In the genomic region with DNA sequence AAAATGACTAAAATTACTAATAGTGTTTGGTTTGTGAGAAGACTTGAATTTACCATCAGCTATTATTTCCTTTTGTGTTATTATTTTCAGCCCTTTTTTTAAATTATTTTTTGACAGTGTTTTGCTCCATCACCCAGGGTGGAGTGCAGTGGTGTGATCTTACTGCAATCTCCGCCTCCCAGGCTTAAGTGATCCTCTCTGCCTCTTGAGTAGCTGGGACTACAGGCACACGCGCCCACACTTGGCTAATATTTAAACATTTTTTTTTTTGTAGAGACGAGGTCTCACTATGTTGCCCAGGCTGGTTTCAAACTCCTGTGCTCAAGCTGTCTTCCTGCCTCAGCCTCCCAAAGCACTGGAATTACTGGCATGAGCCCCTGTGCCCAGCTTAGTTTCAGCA, we compare ENCODE assay signal across 15 cellular contexts. TPM values are rescaled to one million over a fixed set of nuclear protein-coding genes. Genes with fewer than 3 reads are reported as not detected.
"Had no signal": no experiment of that assay in that cellular context is flagged by ENCODE, and none has a peak within 500 bp of the region (broad histone marks: within the 10 kb centered on the region; RNA-seq: fewer than 3 reads in every experiment).

No MANE protein-coding gene starts in this region.

- H3K36me3 ChIP-seq: ovary, uterus had no signal

- H3K27me3 ChIP-seq: adrenal gland, cardiac muscle cell, ovary, sigmoid colon, spleen, uterus had no signal

- H3K4me3 ChIP-seq: adrenal gland, cardiac muscle cell, left ventricle myocardium inferior, ovary, sigmoid colon, spleen, thoracic aorta, uterus had no signal

- H3K9me3 ChIP-seq: adrenal gland, left ventricle myocardium inferior, ovary, sigmoid colon, spleen, thoracic aorta, uterus had no signal

- H3K4me1 ChIP-seq: uterus had no signal

- ATAC-seq: activated CD8-positive, alpha-beta memory T cell treated with anti-CD3 and anti-CD28 coated beads, Interleukin-2, amount 10 ng/mL, durations not matched to agents 7 days and 5 days; esophagus mucosa had no signal

- H3K27ac ChIP-seq: adrenal gland, cardiac muscle cell, left ventricle myocardium inferior, ovary, sigmoid colon, thoracic aorta, uterus had no signal

- DNase-seq: activated CD4-positive, alpha-beta memory T cell treated with anti-CD3 and anti-CD28 coated beads for 36 hours; activated CD8-positive, alpha-beta memory T cell treated with anti-CD3 and anti-CD28 coated beads, Interleukin-2, amount 10 ng/mL, durations not matched to agents 7 days and 5 days; activated effector memory CD4-positive, alpha-beta T cell treated with anti-CD3 and anti-CD28 coated beads, Interleukin-2, amount 50 U/mL, for 16 hours; activated T-cell treated with anti-CD3 and anti-CD28 coated beads, Interleukin-2, amount 50 U/mL, for 1 hour; adrenal gland; left ventricle myocardium inferior; ovary; sigmoid colon; spleen; uterus had no signal

RNA-seq across cellular contexts. Expression of a gene that starts 31.7 kb away (rescaled TPM):
- total RNA-seq: activated CD4-positive, alpha-beta memory T cell treated with anti-CD3 and anti-CD28 coated beads for 36 hours; activated CD8-positive, alpha-beta memory T cell treated with anti-CD3 and anti-CD28 coated beads, Interleukin-2, amount 10 ng/mL, durations not matched to agents 7 days and 5 days; cardiac muscle cell; esophagus mucosa; T-helper 1 cell treated with Interleukin-12 subunit alpha and Interleukin-12 subunit beta and Interleukin-4 antibody, amounts not matched to agents 30 ng/mL and 1 ng/mL, for 36 hours had no signal
- polyA plus RNA-seq: keratinocyte had no signal
